Comparison of ENCODE assay signal across 8 cellular contexts in genomic region chr16:53703590-53704444, GRCh38. TPM values are rescaled to one million over a fixed set of nuclear protein-coding genes. Genes with fewer than 3 reads are reported as not detected.
A peak's percentile ranks its signal among the peaks of the same experiment; 100 is the strongest.
DNase-seq lines count a peak whose midpoint lies in the region; ATAC-seq, FAIRE-seq and TF ChIP-seq lines count a peak whose summit lies in the region.

TSS of gene FTO (plus strand) at chr16:53704156.
TSS of gene RPGRIP1L (minus strand) at chr16:53703859. CDS start at chr16:53700723, 3,136 bp downstream.

- ATAC-seq in HG02840 (IDR thresholded peaks at IDR 0.05; ENCODE audit: low FRiP score, unreplicated experiment): peak; percentile 100
- ATAC-seq in T-cell (replicated peaks in 1 of 4): peak; percentile 92 to 96 (median 94)

- H3K9me3 Mint-ChIP-seq in T-cell (no peaks in the 10 kb centered on the region), progenitor cell of endocrine pancreas (ENCODE audit: low read depth) (no peaks in the 10 kb centered on the region)

- TF ChIP-seq POLR2A in GM12891 (IDR thresholded peaks at IDR 0.05; ENCODE audit: low read depth, low read length): no peak

- H3K4me1 Mint-ChIP-seq in T-cell: peaks cover 44 to 45% (median 45%) of the 10 kb centered on the region in 3 donors
- H3K4me1 Mint-ChIP-seq in progenitor cell of endocrine pancreas (ENCODE audit: low read depth): peaks cover 11% of the 10 kb centered on the region

- H3K4me1 ChIP-seq in left ventricle myocardium inferior (peaks cover 27% of the 10 kb centered on the region), urinary bladder (ENCODE audit: insufficient read depth) (no peaks in the 10 kb centered on the region)

- CTCF ChIA-PET in T-cell (lab: Charles Lee): interaction anchor here (0.6 to 1.0 kb wide), 4 partner anchors 15 to 120 kb away, joined by 3 to 6 read pairs (median 3); no protein-coding TSS in a partner anchor

- POLR2A ChIA-PET in T-cell (lab: Charles Lee): no interaction called here

- DNase-seq in GM12891 (ENCODE audit: insufficient read length, low spot score): peak; percentile 74
- peak; percentile 95 for DNase-seq in NCI-H1436 treated with DMSO at 0.1 percent for 48 hours (lab: John Stamatoyannopoulos, UW)
- peak; percentile 84 to 97 (median 90) for DNase-seq in T-cell
- peak; percentile 99 for DNase-seq in amniotic stem cell (lab: John Stamatoyannopoulos, UW)
- DNase-seq in left ventricle myocardium inferior: peak; percentile 98
- peak; percentile 100 for DNase-seq in progenitor cell of endocrine pancreas (ENCODE audit: low spot score, unreplicated experiment)

- peak within 1 kb of the TSS; percentile 74 for H3K27ac ChIP-seq in left ventricle myocardium inferior (replicated peaks)
- H3K27ac ChIP-seq in urinary bladder (ENCODE audit: low read depth): no peak within 1 kb of the TSS

- TF ChIP-seq CTCF in left ventricle myocardium inferior (IDR thresholded peaks at IDR 0.05; ENCODE audit: borderline replicate concordance) (peak; percentile 34), progenitor cell of endocrine pancreas (IDR thresholded peaks at IDR 0.05; ENCODE audit: unreplicated experiment) (no peak)

- H3K9me3 ChIP-seq in left ventricle myocardium inferior (replicated peaks): no peaks in the 10 kb centered on the region

- H3K36me3 Mint-ChIP-seq in T-cell (peaks cover 18% of the 10 kb centered on the region), progenitor cell of endocrine pancreas (ENCODE audit: insufficient read depth) (peaks cover 3% of the 10 kb centered on the region)

- H3K27ac Mint-ChIP-seq in T-cell (peak within 1 kb of the TSS; percentile 90 to 95), progenitor cell of endocrine pancreas (peak within 1 kb of the TSS; percentile 91)

- H3K27me3 Mint-ChIP-seq in T-cell (no peaks in the 10 kb centered on the region), progenitor cell of endocrine pancreas (no peaks in the 10 kb centered on the region)

- H3K4me3 Mint-ChIP-seq in T-cell: peak within 1 kb of the TSS; percentile 92 to 100 (median 98)
- peak within 1 kb of the TSS; percentile 91 for H3K4me3 Mint-ChIP-seq in progenitor cell of endocrine pancreas (ENCODE audit: low read depth)

- intact Hi-C loops in left ventricle myocardium inferior (cut with micrococcal nuclease): no loop called here

- no peaks in the 10 kb centered on the region for H3K27me3 ChIP-seq in left ventricle myocardium inferior (ENCODE audit: low read depth)

- H3K36me3 ChIP-seq in left ventricle myocardium inferior (no peaks in the 10 kb centered on the region), urinary bladder (ENCODE audit: insufficient read depth) (no peaks in the 10 kb centered on the region)

- H3K4me3 ChIP-seq in left ventricle myocardium inferior (peak within 1 kb of the TSS; percentile 86), urinary bladder (ENCODE audit: low read depth, low read length) (peak within 1 kb of the TSS; percentile 60)

- WGBS in urinary bladder: under 1% methylated on average over 57 of the region's 57 CpGs

- peak; percentile 96 for FAIRE-seq in GM12891 (lab: Jason Lieb, UNC)

TF ChIP-seq in GM12891, 5 proteins besides CTCF, POLR2A, EP300 and RAD21:
- 0 out of 2 replicates have a peak, but pooled peaks have one; percentile 49 for TF ChIP-seq TAF1 (IDR thresholded peaks at IDR 0.05; ENCODE audit: low read depth, low read length)
- TF ChIP-seq SPI1 (IDR thresholded peaks at IDR 0.05; ENCODE audit: low read depth, low read length): no peak
- TF ChIP-seq POU2F2 (IDR thresholded peaks at IDR 0.05; ENCODE audit: low read depth, low read length): no peak
- no peak for TF ChIP-seq PAX5 (IDR thresholded peaks at IDR 0.05; ENCODE audit: insufficient read depth, low read length, severe bottlenecking)

RNA-seq across cellular contexts. Expression of gene FTO, which starts in this region (rescaled TPM):
- 27.3 TPM for polyA plus RNA-seq in GM12891 (2012; ENCODE audit: low read depth, missing spikeins)
- total RNA-seq in T-cell: 10 to 100 TPM; 44.7 to 69.0 (median 46.0) TPM
- 78.4 TPM for total RNA-seq in left ventricle myocardium inferior
- 78.7 and 81.7 TPM in 2 replicates for total RNA-seq in progenitor cell of endocrine pancreas
- 112 TPM for total RNA-seq in urinary bladder
- 57.0 TPM for polyA plus RNA-seq in urinary bladder

RNA-seq across cellular contexts. Expression of gene RPGRIP1L, which starts in this region (rescaled TPM):
- 2.9 TPM for polyA plus RNA-seq in GM12891 (2012; ENCODE audit: low read depth, missing spikeins)
- total RNA-seq in T-cell: 1 to 10 TPM; 3.7 to 5.6 (median 3.8) TPM
- 1.7 TPM for total RNA-seq in left ventricle myocardium inferior
- total RNA-seq in progenitor cell of endocrine pancreas: 19.9 and 21.3 TPM in 2 replicates
- total RNA-seq in urinary bladder: 30.7 TPM
- 2.6 TPM for polyA plus RNA-seq in urinary bladder
